7 cellular contexts compared by ENCODE assay signal in genomic region chr5:132420706-132421272, GRCh38. TPM values are rescaled to one million over a fixed set of nuclear protein-coding genes. Genes with fewer than 3 reads are reported as not detected.
A peak's percentile ranks its signal among the peaks of the same experiment; 100 is the strongest.
DNase-seq lines count a peak whose midpoint lies in the region; ATAC-seq and TF ChIP-seq lines count a peak whose summit lies in the region.

No MANE protein-coding gene starts in this region.

- peaks cover 6% of the 10 kb centered on the region for H3K36me3 Mint-ChIP-seq in Caco-2 (ENCODE audit: insufficient read depth, unreplicated experiment)

- H2BK15ac ChIP-seq in mesenchymal stem cell (ENCODE audit: low read depth, poor library complexity, severe bottlenecking), result peak overlapping the region; percentile 12

- POLR2A ChIA-PET in Caco-2 (lab: Charles Lee), result interaction anchor here (1.1 kb wide), 1 partner anchor 70 kb away, joined by 3 read pairs; the partner anchor contains the start of gene IRF1

- H3K14ac ChIP-seq in mesenchymal stem cell (ENCODE audit: low read length in 2 of 2), result no peak overlapping the region

- no peak overlapping the region for H3K4me2 ChIP-seq in mesenchymal stem cell (ENCODE audit: low read length, poor library complexity, severe bottlenecking)

- peak overlapping the region in 1 of 2 experiments; percentile 79 for H3K18ac ChIP-seq in mesenchymal stem cell (ENCODE audit: low read depth in 1 of 2, low read length in 2 of 2)

- H3K9me3 ChIP-seq in mesenchymal stem cell (ENCODE audit: control insufficient read depth, low read length) (no peaks in the 10 kb centered on the region), Caco-2 (no peaks in the 10 kb centered on the region)

- H2AFZ ChIP-seq in mesenchymal stem cell (ENCODE audit: low read depth, low read length), result no peak overlapping the region

- no peak overlapping the region for H4K8ac ChIP-seq in mesenchymal stem cell (ENCODE audit: low read length)

- CTCF ChIA-PET in Caco-2 (lab: Charles Lee), result interaction anchor here (0.9 to 1.0 kb wide), 2 partner anchors 49 to 80 kb away, joined by 4 read pairs; no protein-coding TSS in a partner anchor

- no peak overlapping the region for H3K27ac Mint-ChIP-seq in Caco-2 (ENCODE audit: unreplicated experiment)

- no TSS peak for BruUV-seq in Caco-2 (replicated peaks; lab: Mats Ljungman, UMichigan)

- no peak for TF ChIP-seq CTCF in Caco-2 (IDR thresholded peaks at IDR 0.05; ENCODE audit: insufficient read depth in 1 of 2, low read depth in 1 of 2, low read length in 1 of 2, severe bottlenecking in 1 of 2, unreplicated experiment in 1 of 2)

- H3K36me3 ChIP-seq in mesenchymal stem cell (ENCODE audit: control insufficient read depth in 1 of 2, insufficient read depth in 2 of 2, low read depth in 1 of 2, low read length in 2 of 2) (peaks cover 0 to 18% of the 10 kb centered on the region in 2 experiments), Caco-2 (ENCODE audit: control insufficient read depth, insufficient read depth, low read length) (no peaks in the 10 kb centered on the region)

- intact Hi-C loops in Caco-2 (cut with micrococcal nuclease; ENCODE audit: unreplicated experiment), result no loop called here

- ATAC-seq in GM19035 (IDR thresholded peaks at IDR 0.05; ENCODE audit: unreplicated experiment) (peak; percentile 44), HG03060 (IDR thresholded peaks at IDR 0.05; ENCODE audit: low read depth, unreplicated experiment) (peak; percentile 33), HG03521 (IDR thresholded peaks at IDR 0.05; ENCODE audit: unreplicated experiment) (no peak)

- no peaks in the 10 kb centered on the region for H3K27me3 Mint-ChIP-seq in Caco-2 (ENCODE audit: insufficient read depth, unreplicated experiment)

- H3K79me1 ChIP-seq in mesenchymal stem cell (replicated peaks; ENCODE audit: low read length, poor library complexity, severe bottlenecking), result peaks cover 12% of the 10 kb centered on the region

- H3K4me3 ChIP-seq in mesenchymal stem cell (ENCODE audit: insufficient read depth in 1 of 2, low read depth in 1 of 2, low read length in 2 of 2), result no peak overlapping the region
- H3K4me3 ChIP-seq in Caco-2 (ENCODE audit: low read depth, low read length), result no peak overlapping the region

- H3K27ac ChIP-seq in mesenchymal stem cell (ENCODE audit: low read length, poor library complexity, severe bottlenecking), result peak overlapping the region; percentile 8

- H2BK120ac ChIP-seq in mesenchymal stem cell (ENCODE audit: low read depth, low read length), result peak overlapping the region; percentile 76

- 95% methylated on average over 7 of the region's 7 CpGs for WGBS in mesenchymal stem cell

- peak overlapping the region; percentile 6 to 31 for H3K4ac ChIP-seq in mesenchymal stem cell (ENCODE audit: low read depth in 1 of 2, low read length in 2 of 2)

- H3K9ac ChIP-seq in mesenchymal stem cell (ENCODE audit: low read length), result peak overlapping the region; percentile 60

- peaks cover 15% of the 10 kb centered on the region for H3K4me1 Mint-ChIP-seq in Caco-2 (ENCODE audit: low read depth, unreplicated experiment)

- peak overlapping the region; percentile 80 for H4K91ac ChIP-seq in mesenchymal stem cell (ENCODE audit: low read length)

- peak overlapping the region; percentile 65 to 78 for H2BK12ac ChIP-seq in mesenchymal stem cell (ENCODE audit: low read length in 2 of 2)

- H2BK5ac ChIP-seq in mesenchymal stem cell (ENCODE audit: low read depth, low read length, poor library complexity, severe bottlenecking), result no peak overlapping the region

- peak overlapping the region; percentile 49 for H2AK5ac ChIP-seq in mesenchymal stem cell (ENCODE audit: low read length, severe bottlenecking)

- H3K27me3 ChIP-seq in mesenchymal stem cell (ENCODE audit: control insufficient read depth in 1 of 2, insufficient read depth in 1 of 2, low read length in 2 of 2) (no peaks in the 10 kb centered on the region), Caco-2 (replicated peaks; ENCODE audit: control insufficient read depth, insufficient read depth, low read length) (no peaks in the 10 kb centered on the region)

- peak; percentile 57 for DNase-seq in activated CD8-positive, alpha-beta memory T cell treated with anti-CD3 and anti-CD28 coated beads, Interleukin-2, amount 50 U/mL, for 48 hours
- DNase-seq in mesenchymal stem cell (no peak), NCI-H748 (lab: John Stamatoyannopoulos, UW; ENCODE audit: unreplicated experiment) (no peak), Caco-2 (no peak)

- H3K4me3 Mint-ChIP-seq in Caco-2 (ENCODE audit: unreplicated experiment), result no peak overlapping the region

- H3K4me1 ChIP-seq in mesenchymal stem cell (ENCODE audit: control insufficient read depth, insufficient read depth, low read depth, low read length), result peaks cover 24% of the 10 kb centered on the region
- H3K4me1 ChIP-seq in Caco-2, result peaks cover 17% of the 10 kb centered on the region

- H3K23ac ChIP-seq in mesenchymal stem cell (ENCODE audit: low read length in 2 of 2), result no peak overlapping the region

- no peaks in the 10 kb centered on the region for H3K9me3 Mint-ChIP-seq in Caco-2 (ENCODE audit: unreplicated experiment)

RNA-seq across cellular contexts. Expression of gene SLC22A5, which starts 51.3 kb away (rescaled TPM):
- 1.7 TPM for polyA plus RNA-seq in mesenchymal stem cell (2013, experiment 1 of 2)
- 1.7 TPM for polyA plus RNA-seq in mesenchymal stem cell (2013, experiment 2 of 2)
- 19.1 and 20.2 TPM in 2 replicates for total RNA-seq in Caco-2 (2022)
